Comparison of ENCODE assay signal across 1 cellular context in genomic region chr7:4849390-4849789, GRCh38.
TF ChIP-seq lines count a peak whose summit lies in the region.

No MANE protein-coding gene starts in this region.

TF ChIP-seq in HepG2, 621 proteins besides CTCF, POLR2A, EP300 and RAD21:
- TF ChIP-seq TEAD2 (CRISPR knock-in tag; IDR thresholded peaks at IDR 0.05) (no peak), ZFP36L1 (CRISPR knock-in tag; IDR thresholded peaks at IDR 0.05) (no peak), REL (CRISPR knock-in tag; conservative IDR thresholded peaks at IDR 0.05) (no peak), HBP1 (CRISPR knock-in tag; IDR thresholded peaks at IDR 0.05; ENCODE audit: low read depth) (no peak), STAG1 (CRISPR knock-in tag; IDR thresholded peaks at IDR 0.05) (peak; percentile 79), TEAD3 (CRISPR knock-in tag; optimal IDR thresholded peaks at IDR 0.05; ENCODE audit: borderline replicate concordance) (peak; percentile 37), SMC3 (IDR thresholded peaks at IDR 0.05; ENCODE audit: low read length) (peak; percentile 54; the same call in 1 of the 2 replicates), FOXO4 (CRISPR knock-in tag; conservative IDR thresholded peaks at IDR 0.05) (no peak)
